Comparison of ENCODE assay signal across 8 cellular contexts in the genomic region with DNA sequence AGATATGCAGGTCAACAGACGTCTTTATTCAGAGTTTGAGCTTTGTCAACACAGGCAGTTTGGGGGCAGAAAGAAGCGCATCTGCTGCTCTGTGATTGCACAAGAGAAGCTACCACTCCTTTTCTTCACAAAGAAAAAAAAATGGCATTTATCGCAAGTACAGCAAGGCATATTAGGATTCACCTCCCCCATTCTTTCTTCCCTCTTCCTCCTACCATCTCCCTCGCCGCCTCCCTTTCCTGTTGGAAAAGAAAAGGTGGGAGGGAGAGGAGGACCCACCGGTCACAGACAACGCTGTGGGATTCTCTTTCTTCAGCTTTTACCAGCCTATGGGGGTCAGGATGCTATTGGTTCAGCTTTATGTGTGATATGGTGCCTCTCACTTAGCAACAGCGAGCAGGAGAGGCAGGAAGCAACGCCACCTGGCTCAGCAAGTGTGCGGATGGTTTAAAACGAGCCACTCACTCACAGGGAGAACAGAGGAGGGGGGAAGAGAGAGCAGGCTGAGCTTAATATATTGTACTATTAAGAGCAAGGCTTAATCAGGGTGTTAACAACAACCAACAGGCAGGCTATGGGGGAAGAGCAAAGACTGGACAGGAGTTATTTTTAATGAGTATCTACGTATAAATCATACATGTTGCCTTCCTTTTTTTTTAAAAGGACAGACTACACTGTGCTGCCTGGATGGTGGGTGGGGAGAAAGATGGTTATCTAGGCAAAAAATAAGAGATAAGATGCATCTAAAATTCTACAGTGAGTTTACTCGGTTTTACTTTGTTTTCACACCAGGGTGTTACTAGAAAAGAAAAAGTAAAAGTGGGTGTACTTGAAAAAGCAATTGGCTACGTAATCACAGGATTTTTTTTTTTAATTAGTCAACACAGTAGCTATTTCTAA.
A peak's percentile ranks its signal among the peaks of the same experiment; 100 is the strongest.
DNase-seq lines count a peak whose midpoint lies in the region; ATAC-seq and TF ChIP-seq lines count a peak whose summit lies in the region.

No MANE protein-coding gene starts in this region.

- TF ChIP-seq CTCF in WI38 (IDR thresholded peaks at IDR 0.05; ENCODE audit: low read depth, low read length) (no peak), colonic mucosa (IDR thresholded peaks at IDR 0.05) (no peak)

- no peaks in the 10 kb centered on the region for H3K36me3 ChIP-seq in colonic mucosa

- no peaks in the 10 kb centered on the region for H3K9me3 ChIP-seq in colonic mucosa

- no peaks in the 10 kb centered on the region for H3K27me3 ChIP-seq in colonic mucosa

- H3K27ac ChIP-seq in colonic mucosa: peak overlapping the region; percentile 84

- H3K4me3 ChIP-seq in WI38 (ENCODE audit: low read depth, low read length) (peak overlapping the region; percentile 50), colonic mucosa (peak overlapping the region; percentile 31)

- peak; percentile 53 for ATAC-seq in GM21619 (IDR thresholded peaks at IDR 0.05; ENCODE audit: unreplicated experiment)

- peak overlapping the region; percentile 24 to 51 for H3K9ac ChIP-seq in colonic mucosa (ENCODE audit: low read depth in 2 of 2, low read length in 2 of 2)

- peaks cover 13% of the 10 kb centered on the region for H3K4me1 ChIP-seq in colonic mucosa

- intact Hi-C loops in colonic mucosa (cut with DNase I): loop anchor here (5.0 kb wide), 2 partner anchors 103 to 203 kb away; a partner anchor contains a TSS

- DNase-seq in AG20443 (ENCODE audit: low spot score) (peak; percentile 29), NCI-H2081 treated with DMSO at 0.1 percent for 48 hours (lab: John Stamatoyannopoulos, UW) (peak; percentile 81), colonic mucosa (peak; percentile 73), kidney glomerular epithelial cell (lab: John Stamatoyannopoulos, UW) (peak; percentile 79), HCEC 1CT (no peak)
- DNase-seq in stimulated activated CD4-positive, alpha-beta T cell treated with anti-CD3 and anti-CD28 coated beads, Interleukin-1b, Interleukin-23, amount 100 ng/mL, for 4 hours (ENCODE audit: low read depth in 2 of 2): peak; percentile 5 to 28
